18 cellular contexts compared by ENCODE assay signal in the genomic region with DNA sequence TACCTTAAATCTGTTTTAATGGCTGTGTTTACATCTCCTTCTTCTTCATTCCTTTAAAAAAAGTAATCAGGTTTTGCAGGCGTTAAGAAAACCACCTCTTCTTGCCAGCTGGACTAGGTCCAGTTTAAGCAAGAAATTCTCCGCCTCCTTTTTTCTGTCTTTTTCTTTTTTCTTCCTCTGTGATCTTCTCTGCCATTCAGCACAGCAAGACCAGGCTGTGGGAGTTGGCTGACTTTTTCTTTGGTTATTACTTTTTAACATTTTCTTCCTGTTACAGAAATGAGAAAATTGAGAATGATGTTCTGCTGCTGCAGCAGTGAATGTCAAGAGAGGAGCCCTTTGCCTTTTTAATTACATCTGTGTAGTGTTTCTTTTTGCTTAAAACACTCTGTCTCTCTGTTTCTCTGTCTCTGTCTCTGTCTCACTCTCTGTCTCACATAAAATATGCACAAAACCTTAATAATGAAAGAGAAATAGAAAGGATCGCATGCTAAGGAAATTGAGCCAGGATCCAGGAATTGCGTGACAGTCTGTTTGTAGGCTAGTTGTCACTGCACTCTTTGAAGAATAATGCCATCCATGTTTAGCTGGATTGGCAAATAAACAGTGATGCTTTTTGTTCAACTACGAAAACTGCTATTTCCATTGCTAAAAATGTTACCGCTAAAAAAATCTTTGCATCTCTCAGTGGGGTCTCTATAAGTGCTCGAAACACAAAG.
A peak's percentile ranks its signal among the peaks of the same experiment; 100 is the strongest.
DNase-seq lines count a peak whose midpoint lies in the region; FAIRE-seq and TF ChIP-seq lines count a peak whose summit lies in the region.
"Had no signal": no experiment of that assay in that cellular context is flagged by ENCODE, and none has a peak within 500 bp of the region (broad histone marks: within the 10 kb centered on the region; RNA-seq: fewer than 3 reads in every experiment).

No MANE protein-coding gene starts in this region.

- no peaks in the 10 kb centered on the region for H3K9me3 Mint-ChIP-seq in dendritic cell treated with granulocyte-macrophage colony-stimulating factor and Interleukin-4, amounts not matched to agents 40 ng/mL and 50 ng/mL, for 4 days
- H3K9me3 Mint-ChIP-seq: activated CD4-positive, alpha-beta memory T cell treated with anti-CD3 and anti-CD28 coated beads for 36 hours; CD4-positive, alpha-beta memory T cell had no signal

- H3F3A ChIP-seq in Loucy (ENCODE audit: low read depth): no peaks in the 10 kb centered on the region

- H3K9me2 ChIP-seq in Loucy (replicated peaks; ENCODE audit: low read depth, low read length): no peaks in the 10 kb centered on the region

- no peaks in the 10 kb centered on the region for H3K27me3 ChIP-seq in Loucy (ENCODE audit: insufficient read depth, low read length, poor library complexity, severe bottlenecking)
- no peaks in the 10 kb centered on the region for H3K27me3 ChIP-seq in osteoblast (ENCODE audit: insufficient read depth, low read length)
- no peaks in the 10 kb centered on the region for H3K27me3 ChIP-seq in HAP-1 (ENCODE audit: low read depth)
- H3K27me3 ChIP-seq: adrenal gland had no signal

- H3K4me3 ChIP-seq in Loucy (ENCODE audit: low read length, poor library complexity, severe bottlenecking): peak overlapping the region; percentile 7
- H3K4me3 ChIP-seq in osteoblast (ENCODE audit: insufficient read depth, low read length): peak overlapping the region; percentile 43
- no peak overlapping the region for H3K4me3 ChIP-seq in HAP-1
- H3K4me3 ChIP-seq: adrenal gland, lower lobe of right lung had no signal

- no peak overlapping the region for H2AFZ ChIP-seq in Loucy (ENCODE audit: low read length)
- H2AFZ ChIP-seq in osteoblast (ENCODE audit: low read length): no peak overlapping the region

- peaks cover 87% of the 10 kb centered on the region for H3K79me2 ChIP-seq in Loucy (ENCODE audit: insufficient read depth, low read length)
- H3K79me2 ChIP-seq in osteoblast (ENCODE audit: insufficient read depth, low read length): peaks cover 56% of the 10 kb centered on the region

- H3K27ac Mint-ChIP-seq in dendritic cell treated with granulocyte-macrophage colony-stimulating factor and Interleukin-4, amounts not matched to agents 40 ng/mL and 50 ng/mL, for 4 days: peak overlapping the region; percentile 39
- H3K27ac Mint-ChIP-seq: activated CD4-positive, alpha-beta memory T cell treated with anti-CD3 and anti-CD28 coated beads for 36 hours had no signal

- intact Hi-C loops in dendritic cell treated with granulocyte-macrophage colony-stimulating factor and Interleukin-4, amounts not matched to agents 40 ng/mL and 50 ng/mL, for 4 days (cut with micrococcal nuclease): loop anchor here (5.0 kb wide), 1 partner anchor 34 kb away; no protein-coding TSS in a partner anchor

- H3K4me3 Mint-ChIP-seq in dendritic cell treated with granulocyte-macrophage colony-stimulating factor and Interleukin-4, amounts not matched to agents 40 ng/mL and 50 ng/mL, for 4 days: peak overlapping the region; percentile 27
- H3K4me3 Mint-ChIP-seq: activated CD4-positive, alpha-beta memory T cell treated with anti-CD3 and anti-CD28 coated beads for 36 hours; CD4-positive, alpha-beta memory T cell had no signal

- FAIRE-seq in D721Med (lab: Jason Lieb, UNC): peak; percentile 29

- H3K9me3 ChIP-seq in Loucy (ENCODE audit: insufficient read depth, low read depth, low read length) (no peaks in the 10 kb centered on the region), osteoblast (ENCODE audit: low read depth, low read length) (no peaks in the 10 kb centered on the region), HAP-1 (no peaks in the 10 kb centered on the region)
- H3K9me3 ChIP-seq: adrenal gland, lower lobe of right lung had no signal

- TF ChIP-seq CTCF in D721Med (IDR thresholded peaks at IDR 0.05; ENCODE audit: insufficient read depth, missing control alignments) (no peak), Loucy (conservative IDR thresholded peaks at IDR 0.05; ENCODE audit: low read length) (no peak), osteoblast (IDR thresholded peaks at IDR 0.05; ENCODE audit: extremely low read depth, low read depth, low read length) (no peak), GM13976 (IDR thresholded peaks at IDR 0.05; ENCODE audit: borderline replicate concordance, control extremely low read depth, extremely low read depth, insufficient read depth, missing control alignments) (no peak)

- H3K4me2 ChIP-seq in Loucy (ENCODE audit: low read depth, low read length, poor library complexity, severe bottlenecking) (peak overlapping the region; percentile 56), osteoblast (ENCODE audit: insufficient read depth, low read length) (peak overlapping the region; percentile 75)

- H3K4me1 ChIP-seq in Loucy (ENCODE audit: insufficient read depth, low read length, poor library complexity, severe bottlenecking) (peaks cover 36% of the 10 kb centered on the region), osteoblast (ENCODE audit: insufficient read depth, low read length) (peaks cover 71% of the 10 kb centered on the region), HAP-1 (no peaks in the 10 kb centered on the region)
- H3K4me1 ChIP-seq: adrenal gland had no signal

- peak overlapping the region; percentile 96 for H3K27ac ChIP-seq in osteoblast (ENCODE audit: low read depth, low read length)
- H3K27ac ChIP-seq: adrenal gland, lower lobe of right lung had no signal

- H4K20me1 ChIP-seq in Loucy (ENCODE audit: insufficient read depth, low read length, poor library complexity, severe bottlenecking): no peaks in the 10 kb centered on the region
- H4K20me1 ChIP-seq in osteoblast (ENCODE audit: insufficient read depth, low read length): no peaks in the 10 kb centered on the region

- no peaks in the 10 kb centered on the region for H3K27me3 Mint-ChIP-seq in dendritic cell treated with granulocyte-macrophage colony-stimulating factor and Interleukin-4, amounts not matched to agents 40 ng/mL and 50 ng/mL, for 4 days
- H3K27me3 Mint-ChIP-seq: activated CD4-positive, alpha-beta memory T cell treated with anti-CD3 and anti-CD28 coated beads for 36 hours; CD4-positive, alpha-beta memory T cell had no signal

- H3K36me3 ChIP-seq in Loucy (ENCODE audit: insufficient read depth, low read length): peaks cover 34% of the 10 kb centered on the region; the same call in 1 of the 2 replicates
- H3K36me3 ChIP-seq in osteoblast (ENCODE audit: insufficient read depth, low read length): peaks cover 12% of the 10 kb centered on the region
- H3K36me3 ChIP-seq in HAP-1 (replicated peaks): no peaks in the 10 kb centered on the region
- H3K36me3 ChIP-seq: adrenal gland, lower lobe of right lung had no signal

- H3K36me3 Mint-ChIP-seq in dendritic cell treated with granulocyte-macrophage colony-stimulating factor and Interleukin-4, amounts not matched to agents 40 ng/mL and 50 ng/mL, for 4 days (ENCODE audit: low read depth): peaks cover 28% of the 10 kb centered on the region

- H3K9ac ChIP-seq in Loucy (ENCODE audit: low read depth, low read length, poor library complexity, severe bottlenecking): peak overlapping the region; percentile 39

- in situ Hi-C loops in HAP-1 (cut with MboI; ENCODE audit: low sequenced_read_pairs) (no loop called here), GM13976 (cut with MboI; ENCODE audit: low sequenced_read_pairs, unreplicated experiment) (no loop called here)

- DNase-seq in D721Med (ENCODE audit: insufficient read length, low spot score) (no peak), osteoblast (ENCODE audit: insufficient read length, low spot score, missing footprints) (no peak), HAP-1 (ENCODE audit: low spot score in 2 of 2) (no peak), islet precursor cell (no peak), GM13976 (ENCODE audit: low spot score) (no peak), DMS114 treated with DMSO at 0.1 percent for 48 hours (lab: John Stamatoyannopoulos, UW; ENCODE audit: unreplicated experiment) (no peak)
- DNase-seq: activated CD4-positive, alpha-beta memory T cell treated with anti-CD3 and anti-CD28 coated beads for 36 hours; effector memory CD4-positive, alpha-beta T cell; lower lobe of right lung; NCI-H1092; NCI-H774; posterior cingulate gyrus; stimulated activated CD4-positive, alpha-beta T cell treated with anti-CD3 and anti-CD28 coated beads, Interleukin-4, amount 100 ng/mL, for 4 hours; SW 1271 had no signal

- peaks cover 32% of the 10 kb centered on the region for H3K4me1 Mint-ChIP-seq in dendritic cell treated with granulocyte-macrophage colony-stimulating factor and Interleukin-4, amounts not matched to agents 40 ng/mL and 50 ng/mL, for 4 days (ENCODE audit: low read depth)
